Comparison of ENCODE assay signal across 25 cellular contexts in the genomic region with DNA sequence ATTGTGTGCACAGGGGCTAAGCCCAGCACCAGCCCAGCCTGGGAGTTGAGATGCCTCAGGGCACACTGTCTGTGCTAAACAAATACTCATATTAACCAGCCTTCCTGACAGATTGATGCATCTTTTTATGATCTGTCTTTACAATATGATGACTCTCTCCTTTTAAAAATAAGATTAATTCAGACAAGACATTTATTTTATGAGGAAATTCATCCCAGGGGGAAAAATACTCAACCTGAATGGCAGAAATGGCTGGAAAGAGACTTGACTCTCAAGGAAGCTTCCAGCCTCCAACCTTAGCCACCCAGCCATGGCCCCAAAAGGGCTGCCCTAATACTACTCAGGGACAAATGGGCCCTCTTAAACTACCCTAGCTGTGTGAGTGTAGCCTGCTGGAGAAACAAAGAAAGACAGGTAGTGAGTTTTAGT. TPM values are rescaled to one million over a fixed set of nuclear protein-coding genes. Genes with fewer than 3 reads are reported as not detected.
A peak's percentile ranks its signal among the peaks of the same experiment; 100 is the strongest.
DNase-seq lines count a peak whose midpoint lies in the region; ATAC-seq and TF ChIP-seq lines count a peak whose summit lies in the region.
"Had no signal": no experiment of that assay in that cellular context is flagged by ENCODE, and none has a peak within 500 bp of the region (broad histone marks: within the 10 kb centered on the region; RNA-seq: fewer than 3 reads in every experiment).

No MANE protein-coding gene starts in this region.

- H3K4me1 ChIP-seq in BE2C = peaks cover 15% of the 10 kb centered on the region
- peaks cover 5% of the 10 kb centered on the region for H3K4me1 ChIP-seq in RWPE2 (ENCODE audit: insufficient read depth, poor library complexity, severe bottlenecking)
- H3K4me1 ChIP-seq in mucosa of descending colon (ENCODE audit: low read depth) = peaks cover 15% of the 10 kb centered on the region
- H3K4me1 ChIP-seq in testis = peaks cover 7% of the 10 kb centered on the region
- H3K4me1 ChIP-seq: parathyroid adenoma had no signal

- no peak for TF ChIP-seq POLR2A in testis (IDR thresholded peaks at IDR 0.05)

- H3K27me3 ChIP-seq in BE2C (no peaks in the 10 kb centered on the region), RWPE2 (ENCODE audit: insufficient read depth, poor library complexity, severe bottlenecking) (no peaks in the 10 kb centered on the region), testis (no peaks in the 10 kb centered on the region)

- TF ChIP-seq CTCF in BE2C (IDR thresholded peaks at IDR 0.05; ENCODE audit: low read depth, low read length) (peak; percentile 31; the same call in 1 of the 2 replicates), GM12873 (IDR thresholded peaks at IDR 0.05; ENCODE audit: insufficient read depth, low read depth, low read length, missing control alignments) (peak; percentile 10), RWPE2 (IDR thresholded peaks at IDR 0.05; ENCODE audit: poor library complexity, severe bottlenecking) (peak; percentile 17), fibroblast of pulmonary artery (IDR thresholded peaks at IDR 0.05; ENCODE audit: low read length, missing control alignments) (peak; percentile 2), mucosa of descending colon (IDR thresholded peaks at IDR 0.05) (no peak), testis (IDR thresholded peaks at IDR 0.05) (no peak)

- H3K9me3 ChIP-seq in BE2C (no peaks in the 10 kb centered on the region), RWPE2 (ENCODE audit: severe bottlenecking) (no peaks in the 10 kb centered on the region), mucosa of descending colon (no peaks in the 10 kb centered on the region), testis (no peaks in the 10 kb centered on the region)
- H3K9me3 ChIP-seq: esophagus squamous epithelium had no signal

- H3K4me3 ChIP-seq in BE2C (ENCODE audit: low read depth, low read length) (no peak overlapping the region), RWPE2 (ENCODE audit: severe bottlenecking) (no peak overlapping the region), fibroblast of pulmonary artery (replicated peaks; ENCODE audit: low read depth, low read length) (no peak overlapping the region), mucosa of descending colon (no peak overlapping the region), testis (no peak overlapping the region)
- H3K4me3 ChIP-seq: esophagus squamous epithelium had no signal

- intact Hi-C loops in mucosa of descending colon (cut with DNase I, micrococcal nuclease) = no loop called here
- intact Hi-C loops in testis (cut with DNase I; ENCODE audit: low total_unique reads) = loop anchor here (10.0 kb wide), 1 partner anchor 203 kb away; no protein-coding TSS in a partner anchor

- DNase-seq in BE2C (peak; percentile 46), RWPE2 (ENCODE audit: low spot score) (no peak), fibroblast of pulmonary artery (ENCODE audit: low read depth) (no peak), NCI-H748 treated with DMSO at 0.1 percent for 48 hours (lab: John Stamatoyannopoulos, UW) (no peak), mucosa of descending colon (no peak), testis (no peak)
- DNase-seq: activated CD4-positive, CD25-positive, alpha-beta regulatory T cell; CD8-positive, alpha-beta memory T cell; DMS79; effector CD4-positive, alpha-beta T cell; esophagus squamous epithelium; Kasumi-1; kidney glomerular epithelial cell; natural killer cell; NCI-H1105; NCI-H2171; OCI-M1 had no signal

- ATAC-seq in RWPE2 (ENCODE audit: low read depth) (peak; percentile 19; the same call in 2 of the 3 replicates), GM21381 (IDR thresholded peaks at IDR 0.05; ENCODE audit: unreplicated experiment) (no peak), mucosa of descending colon (no peak)
- ATAC-seq: HCT116, natural killer cell, sciatic nerve had no signal

- H3K36me3 ChIP-seq in BE2C (no peaks in the 10 kb centered on the region), RWPE2 (ENCODE audit: low read depth) (no peaks in the 10 kb centered on the region), mucosa of descending colon (ENCODE audit: low read depth) (no peaks in the 10 kb centered on the region), testis (ENCODE audit: low read depth, missing control alignments) (no peaks in the 10 kb centered on the region)
- H3K36me3 ChIP-seq: esophagus squamous epithelium had no signal

- H3K27ac ChIP-seq in RWPE2 (ENCODE audit: poor library complexity, severe bottlenecking) (peak overlapping the region; percentile 11), testis (no peak overlapping the region)
- H3K27ac ChIP-seq: esophagus squamous epithelium, parathyroid adenoma had no signal

RNA-seq across cellular contexts. Expression of a gene that starts 46.9 kb away (rescaled TPM):
- 0.06 TPM for polyA plus RNA-seq in BE2C (2012; ENCODE audit: insufficient read depth, insufficient read length, low read depth)
- under 1 TPM in 2 of 3 donors, not detected in 1; 0.13 to 0.17 TPM for total RNA-seq in mucosa of descending colon
- 10 to 100 TPM; 10.7 to 12.2 TPM for total RNA-seq in testis
- 7.9 TPM for polyA plus RNA-seq in testis (ENCODE audit: insufficient read depth, low read depth, low replicate concordance)
- total RNA-seq: activated CD8-positive, alpha-beta memory T cell treated with anti-CD3 and anti-CD28 coated beads for 36 hours; activated T-cell treated with anti-CD3 and anti-CD28 coated beads, Interleukin-2, amount 50 U/mL, for 72 hours; CD8-positive, alpha-beta memory T cell; temporal lobe had no signal
- polyA plus RNA-seq: CD8-positive, alpha-beta memory T cell had no signal

Comparison
In these comparisons a context has a peak if more than half of its experiments do, and no peak if none do; other contexts are left out.
1. CTCF ChIP-seq: peak in BE2C (single experiment), GM12873 (single experiment), RWPE2 (single experiment) and fibroblast of pulmonary artery (single experiment); none in mucosa of descending colon (single experiment) and testis (0 of 3).
2. RNA of a gene that starts 46.9 kb away (total RNA-seq): 10.7 to 12.2 TPM in testis; 0.13 to 0.17 TPM in mucosa of descending colon; every median in the first group is over 4 times any median in the second.